Comparison of ENCODE assay signal across 8 cellular contexts in genomic region chr11:65013692-65014145, GRCh38. TPM values are rescaled to one million over a fixed set of nuclear protein-coding genes. Genes with fewer than 3 reads are reported as not detected.
DNase-seq lines count a peak whose midpoint lies in the region; ATAC-seq and TF ChIP-seq lines count a peak whose summit lies in the region.

No MANE protein-coding gene starts in this region.

- H3K4me1 Mint-ChIP-seq in brain: peaks cover 25% of the 10 kb centered on the region

- H3K4me1 ChIP-seq in iPS-15b (ENCODE audit: control insufficient read depth, insufficient read depth, low read length): peaks cover 3% of the 10 kb centered on the region

- TF ChIP-seq CTCF in GM13977 (IDR thresholded peaks at IDR 0.05; ENCODE audit: extremely low read depth, insufficient read depth, missing control alignments): peak; percentile 81
- TF ChIP-seq CTCF in brain (conservative IDR thresholded peaks at IDR 0.05): peak; percentile 98

- DNase-seq in GM13977 (ENCODE audit: low spot score) (peak; percentile 97), NCI-H1048 (lab: John Stamatoyannopoulos, UW) (peak; percentile 85), T-helper 9 cell (peak; percentile 78), skeletal muscle cell (ENCODE audit: low read depth) (peak; percentile 61), kidney tubule cell (ENCODE audit: low spot score) (no peak)

- peaks cover 5% of the 10 kb centered on the region for H3K36me3 ChIP-seq in iPS-15b (ENCODE audit: control insufficient read depth, insufficient read depth, low read length)

- H3K9ac ChIP-seq in iPS-15b (ENCODE audit: low read depth, low read length): peak overlapping the region; percentile 92

- H3K36me3 Mint-ChIP-seq in brain: peaks cover 26% of the 10 kb centered on the region

- H3K9me3 ChIP-seq in iPS-15b (ENCODE audit: control insufficient read depth, insufficient read depth, low read length): no peaks in the 10 kb centered on the region

- peak; percentile 74 for ATAC-seq in HG02571 (IDR thresholded peaks at IDR 0.05; ENCODE audit: unreplicated experiment)

- H3K27ac Mint-ChIP-seq in brain: peak overlapping the region; percentile 95 to 99 (median 98)

- peaks cover 6% of the 10 kb centered on the region for H3K27me3 Mint-ChIP-seq in brain

- H3K4me3 ChIP-seq in iPS-15b (ENCODE audit: low read depth, low read length): peak overlapping the region; percentile 84
- peak overlapping the region; percentile 81 for H3K4me3 ChIP-seq in skeletal muscle cell (ENCODE audit: low read depth, low read length)

- H3K9me3 Mint-ChIP-seq in brain: no peaks in the 10 kb centered on the region

- in situ Hi-C loops in GM13977 (cut with MboI; ENCODE audit: low pct_unique_long_range_greater_than_20kb, low sequenced_read_pairs, unreplicated experiment): no loop called here

- peak overlapping the region; percentile 90 to 94 (median 92) for H3K4me3 Mint-ChIP-seq in brain

- no peaks in the 10 kb centered on the region for H3K27me3 ChIP-seq in iPS-15b (ENCODE audit: control insufficient read depth, insufficient read depth, low read length)

RNA-seq across cellular contexts. Expression of gene ARL2, which starts 0.2 kb away (rescaled TPM):
- 209 TPM for polyA plus RNA-seq in brain (ENCODE audit: insufficient read depth, low read depth, low replicate concordance)

RNA-seq across cellular contexts. Expression of gene SNX15, which starts 13.5 kb away (rescaled TPM):
- 87.0 TPM for polyA plus RNA-seq in brain (ENCODE audit: insufficient read depth, low read depth, low replicate concordance)

RNA-seq across cellular contexts. Expression of gene BATF2, which starts 16.9 kb away (rescaled TPM):
- polyA plus RNA-seq in brain (ENCODE audit: insufficient read depth, low read depth, low replicate concordance): 1.4 TPM

RNA-seq across cellular contexts. Expression of gene SAC3D1, which starts 27.3 kb away (rescaled TPM):
- 44.9 TPM for polyA plus RNA-seq in brain (ENCODE audit: insufficient read depth, low read depth, low replicate concordance)

RNA-seq across cellular contexts. Expression of gene MAJIN, which starts 41.8 kb away (rescaled TPM):
- not detected for polyA plus RNA-seq in brain (ENCODE audit: insufficient read depth, low read depth, low replicate concordance)
